8 cellular contexts compared by ENCODE assay signal in the genomic region with DNA sequence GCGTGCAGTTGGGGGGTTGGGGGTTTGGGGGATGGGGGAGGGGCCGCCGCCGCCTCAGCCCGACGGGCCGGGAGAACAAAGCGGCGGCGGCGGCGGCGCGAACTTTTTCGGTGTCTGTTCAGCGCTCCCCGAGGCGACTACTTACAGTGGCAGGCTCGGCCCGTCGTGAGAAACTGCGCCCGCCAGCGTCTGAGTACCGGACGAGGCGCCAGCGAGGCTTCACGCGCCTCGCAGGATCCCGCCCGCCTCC. TPM values are rescaled to one million over a fixed set of nuclear protein-coding genes. Genes with fewer than 3 reads are reported as not detected.
DNase-seq lines count a peak whose midpoint lies in the region; ATAC-seq lines count a peak whose summit lies in the region.

No MANE protein-coding gene starts in this region.

- H2AFZ ChIP-seq in neuronal stem cell (ENCODE audit: low read length) = peak overlapping the region; percentile 99

- H2BK5ac ChIP-seq in neuronal stem cell (ENCODE audit: low read length) = no peak overlapping the region

- no CpG with 5 or more reads among the region's 33 CpGs for WGBS in neuronal stem cell (ENCODE audit: extremely low coverage in 2 of 2, insufficient read length in 2 of 2, insufficient replicate concordance in 1 of 2), 2 donors

- H2BK120ac ChIP-seq in neuronal stem cell (ENCODE audit: low read depth, low read length) = no peak overlapping the region

- peaks cover 1% of the 10 kb centered on the region for H3K79me1 ChIP-seq in neuronal stem cell (ENCODE audit: low read depth, low read length)

- H3K4me1 ChIP-seq in neuronal stem cell (ENCODE audit: control insufficient read depth in 2 of 2, insufficient read depth in 1 of 2, low read depth in 1 of 2, low read length in 2 of 2) = peaks cover 2 to 9% of the 10 kb centered on the region in 2 donors

- peak overlapping the region; percentile 84 for H3K27ac ChIP-seq in neuronal stem cell (replicated peaks; ENCODE audit: low read length)

- no peak overlapping the region for H2BK12ac ChIP-seq in neuronal stem cell (ENCODE audit: low read length)

- H3K23ac ChIP-seq in neuronal stem cell (ENCODE audit: low read depth, low read length, poor library complexity) = peak overlapping the region; percentile 96

- no peak overlapping the region for H3K4ac ChIP-seq in neuronal stem cell (ENCODE audit: low read length)

- H3K9ac ChIP-seq in neuronal stem cell (ENCODE audit: low read depth, low read length, poor library complexity) = peak overlapping the region; percentile 77

- H2BK15ac ChIP-seq in neuronal stem cell (ENCODE audit: low read length) = no peak overlapping the region

- ATAC-seq in GM18517 (IDR thresholded peaks at IDR 0.05; ENCODE audit: unreplicated experiment) (no peak), GM18861 (IDR thresholded peaks at IDR 0.05; ENCODE audit: unreplicated experiment) (no peak)

- H4K8ac ChIP-seq in neuronal stem cell (ENCODE audit: low read depth, low read length) = no peak overlapping the region

- H2AK5ac ChIP-seq in neuronal stem cell (ENCODE audit: low read depth, low read length) = no peak overlapping the region

- H3K27me3 ChIP-seq in neuronal stem cell (ENCODE audit: control insufficient read depth in 3 of 3, insufficient read depth in 3 of 3, low read depth in 1 of 3, low read length in 3 of 3) = peaks cover 0 to 11% (median 10%) of the 10 kb centered on the region in 3 experiments

- H3K9me3 ChIP-seq in neuronal stem cell (replicated peaks in 1 of 2; ENCODE audit: control insufficient read depth in 2 of 2, insufficient read depth in 1 of 2, low read depth in 1 of 2, low read length in 2 of 2) = no peaks in the 10 kb centered on the region

- H4K91ac ChIP-seq in neuronal stem cell (ENCODE audit: low read depth, low read length, poor library complexity) = no peak overlapping the region

- H3K4me3 ChIP-seq in neuronal stem cell (ENCODE audit: low read length in 2 of 2) = peak overlapping the region; percentile 91 to 94

- peaks cover 0 to 30% of the 10 kb centered on the region in 2 donors for H3K36me3 ChIP-seq in neuronal stem cell (replicated peaks in 1 of 2; ENCODE audit: control insufficient read depth in 2 of 2, insufficient read depth in 2 of 2, low read length in 2 of 2)

- peak; percentile 68 for DNase-seq in stimulated activated CD4-positive, alpha-beta T cell treated with anti-CD3 and anti-CD28 coated beads, Interleukin-4, amount 100 ng/mL, for 24 hours
- DNase-seq in stimulated activated CD4-positive, alpha-beta T cell treated with anti-CD3 and anti-CD28 coated beads, Interleukin-2, amount 100 ng/mL, for 24 hours = no peak
- DNase-seq in T follicular helper cell (ENCODE audit: low read depth) (peak; percentile 49), fibroblast of gingiva (ENCODE audit: low read depth) (peak; percentile 74), neuronal stem cell (ENCODE audit: low spot score) (peak; percentile 71), HK-2 (ENCODE audit: unreplicated experiment) (no peak)

- peak overlapping the region; percentile 72 for H3K4me2 ChIP-seq in neuronal stem cell (ENCODE audit: insufficient read depth, low read length, poor library complexity, severe bottlenecking)

- no peak overlapping the region for H3K14ac ChIP-seq in neuronal stem cell (ENCODE audit: low read length)

- peak overlapping the region; percentile 96 for H3K18ac ChIP-seq in neuronal stem cell (ENCODE audit: low read length)

RNA-seq across cellular contexts. Expression of gene PRKD3, which starts 0.2 kb away (rescaled TPM):
- polyA plus RNA-seq in neuronal stem cell (2013, experiment 1 of 2) = 23.0 TPM
- 23.0 TPM for polyA plus RNA-seq in neuronal stem cell (2013, experiment 2 of 2)

RNA-seq across cellular contexts. Expression of gene QPCT, which starts 20.0 kb away (rescaled TPM):
- polyA plus RNA-seq in neuronal stem cell (2013, experiment 1 of 2) = 6.9 TPM
- 7.3 TPM for polyA plus RNA-seq in neuronal stem cell (2013, experiment 2 of 2)

Comparison
In these comparisons a context has a peak if more than half of its experiments do, and no peak if none do; other contexts are left out.
1. DNase-seq: peak in stimulated activated CD4-positive, alpha-beta T cell treated with anti-CD3 and anti-CD28 coated beads, Interleukin-4, amount 100 ng/mL, for 24 hours (single experiment), T follicular helper cell (single experiment), fibroblast of gingiva (single experiment) and neuronal stem cell (single experiment); none in stimulated activated CD4-positive, alpha-beta T cell treated with anti-CD3 and anti-CD28 coated beads, Interleukin-2, amount 100 ng/mL, for 24 hours (0 of 2) and HK-2 (single experiment).